ENCODE assay signal across 10 cellular contexts in genomic region chr18:76380791-76381405, GRCh38.
DNase-seq lines count a peak whose midpoint lies in the region; ATAC-seq, FAIRE-seq and TF ChIP-seq lines count a peak whose summit lies in the region.
"Had no signal": no experiment of that assay in that cellular context is flagged by ENCODE, and none has a peak within 500 bp of the region (broad histone marks: within the 10 kb centered on the region; RNA-seq: fewer than 3 reads in every experiment).

No MANE protein-coding gene starts in this region.

- no peaks in the 10 kb centered on the region for H3K9me3 Mint-ChIP-seq in stimulated activated memory B cell treated with anti-CD40 and anti-IgM and Interleukin-4, amounts not matched to agents 10 μg/mL and 1 μg/mL and 100 μg/mL, for 72 hours

- H3K36me3 ChIP-seq in GM23248 (ENCODE audit: low read depth) (no peaks in the 10 kb centered on the region; the same call in 1 of the 2 replicates), adrenal gland (replicated peaks in 1 of 2) (peaks cover 0 to 24% of the 10 kb centered on the region in 2 donors), keratinocyte (ENCODE audit: control insufficient read depth in 2 of 2, extremely low read depth in 1 of 2, insufficient read depth in 2 of 2, low read length in 2 of 2) (peaks cover 5 to 7% of the 10 kb centered on the region in 2 experiments), SK-N-SH (replicated peaks in 1 of 2; ENCODE audit: control insufficient read depth in 1 of 2, insufficient read depth in 2 of 2, low read length in 1 of 2) (peaks cover 0 to 2% of the 10 kb centered on the region in 2 experiments)

- intact Hi-C loops in adrenal gland (cut with DNase I), result no loop called here

- H3K9me2 ChIP-seq in GM23248 (ENCODE audit: insufficient read depth) (no peaks in the 10 kb centered on the region), SK-N-SH (no peaks in the 10 kb centered on the region)

- H3F3A ChIP-seq in GM23248 (ENCODE audit: insufficient read depth) (no peaks in the 10 kb centered on the region), SK-N-SH (replicated peaks; ENCODE audit: insufficient read depth) (no peaks in the 10 kb centered on the region)

- POLR2A ChIA-PET in AG04449 (lab: Yijun Ruan, JAX), result no interaction called here
- POLR2A ChIA-PET in SK-N-SH (lab: Yijun Ruan, JAX), result no interaction called here

- no peak for TF ChIP-seq RAD21 in SK-N-SH (IDR thresholded peaks at IDR 0.05; ENCODE audit: low read length)

- H3K9me3 ChIP-seq in GM23248 (ENCODE audit: low read depth) (no peaks in the 10 kb centered on the region), adrenal gland (replicated peaks in 1 of 3) (no peaks in the 10 kb centered on the region), keratinocyte (ENCODE audit: control insufficient read depth, low read depth, low read length) (no peaks in the 10 kb centered on the region), SK-N-SH (no peaks in the 10 kb centered on the region)

- no peak overlapping the region for H2AFZ ChIP-seq in GM23248
- H2AFZ ChIP-seq in keratinocyte (ENCODE audit: control insufficient read depth, low read length), result no peak overlapping the region
- no peak overlapping the region for H2AFZ ChIP-seq in SK-N-SH (ENCODE audit: low read depth)

- H3K4me2 ChIP-seq in GM23248 (ENCODE audit: unreplicated experiment) (no peak overlapping the region), keratinocyte (ENCODE audit: control insufficient read depth, extremely low read depth, insufficient read depth, low read depth, low read length) (no peak overlapping the region), SK-N-SH (no peak overlapping the region)

- H3K4me1 ChIP-seq in GM23248 (ENCODE audit: insufficient read depth) (no peaks in the 10 kb centered on the region), adrenal gland (replicated peaks in 1 of 2) (no peaks in the 10 kb centered on the region), keratinocyte (ENCODE audit: control insufficient read depth, extremely low read depth, insufficient read depth, low read length) (no peaks in the 10 kb centered on the region), SK-N-SH (ENCODE audit: control insufficient read depth in 1 of 2, insufficient read depth in 2 of 2, low read depth in 1 of 2, low read length in 1 of 2) (no peaks in the 10 kb centered on the region)

- 73 to 74% methylated on average over 26 of the region's 26 CpGs for WGBS in GM23248 (ENCODE audit: low coverage in 1 of 2, low lambda C conversion rate in 2 of 2, missing lambda C conversion rate in 2 of 2), 2 experiments
- 72 to 86% (median 80%) methylated on average over 24 to 26 of the region's 26 CpGs for WGBS in adrenal gland, 4 donors
- WGBS in SK-N-SH (ENCODE audit: low lambda C conversion rate), result 72% methylated on average over 24 of the region's 26 CpGs

- H3K79me2 ChIP-seq in GM23248 (ENCODE audit: insufficient read depth), result peaks cover 65% of the 10 kb centered on the region
- peaks cover 11% of the 10 kb centered on the region for H3K79me2 ChIP-seq in keratinocyte (ENCODE audit: control insufficient read depth, insufficient read depth, low read length)
- H3K79me2 ChIP-seq in SK-N-SH (ENCODE audit: insufficient read depth), result no peaks in the 10 kb centered on the region

- no peak for FAIRE-seq in keratinocyte (lab: Jason Lieb, UNC)
- FAIRE-seq: endometrium had no signal

- no peak for ATAC-seq in stimulated activated memory B cell treated with anti-CD40 and anti-IgM and Interleukin-4, amounts not matched to agents 10 μg/mL and 1 μg/mL and 100 μg/mL, for 72 hours
- no peak for ATAC-seq in HG02973 (IDR thresholded peaks at IDR 0.05; ENCODE audit: unreplicated experiment)

- no peak for DNase-seq in AG04449 (ENCODE audit: low read depth, low spot score)
- DNase-seq in GM23248, result peak; percentile 40
- peak in 2 of 7 donors; percentile 23 to 38 for DNase-seq in adrenal gland
- no peak for DNase-seq in keratinocyte (ENCODE audit: low read depth, low spot score)
- no peak for DNase-seq in NCI-H2107 (lab: John Stamatoyannopoulos, UW)
- DNase-seq in SK-N-SH, result no peak
- DNase-seq: NCI-H345 had no signal

- H3K27me3 ChIP-seq in GM23248 (replicated peaks; ENCODE audit: insufficient read depth), result no peaks in the 10 kb centered on the region
- H3K27me3 ChIP-seq in adrenal gland, result no peaks in the 10 kb centered on the region
- no peaks in the 10 kb centered on the region for H3K27me3 ChIP-seq in keratinocyte (ENCODE audit: control insufficient read depth, extremely low read depth, insufficient read depth, low read length)
- no peaks in the 10 kb centered on the region for H3K27me3 ChIP-seq in SK-N-SH (ENCODE audit: insufficient read depth)

- H4K20me1 ChIP-seq in GM23248 (ENCODE audit: insufficient read depth), result no peaks in the 10 kb centered on the region
- peaks cover 6% of the 10 kb centered on the region for H4K20me1 ChIP-seq in keratinocyte (ENCODE audit: control insufficient read depth, extremely low read depth, insufficient read depth, low read length)
- H4K20me1 ChIP-seq in SK-N-SH (ENCODE audit: insufficient read depth), result no peaks in the 10 kb centered on the region

- TF ChIP-seq POLR2A in adrenal gland (IDR thresholded peaks at IDR 0.05), result no peak

- H3K9me1 ChIP-seq in keratinocyte (ENCODE audit: control insufficient read depth, extremely low read depth, insufficient read depth, low read length), result no peaks in the 10 kb centered on the region

- TF ChIP-seq CTCF in AG04449 (IDR thresholded peaks at IDR 0.05; ENCODE audit: insufficient read depth, low read length, missing control alignments), result peak; percentile 74
- TF ChIP-seq CTCF in adrenal gland (IDR thresholded peaks at IDR 0.05), result peak in 4 of 6 experiments; percentile 4 to 33 (median 18)
- peak; percentile 33 to 62 (median 60) for TF ChIP-seq CTCF in keratinocyte (optimal IDR thresholded peaks at IDR 0.05 in 1 of 3, IDR thresholded peaks at IDR 0.05 in 1 of 3, conservative IDR thresholded peaks at IDR 0.05 in 1 of 3; ENCODE audit: extremely low read depth in 1 of 3, insufficient read depth in 2 of 3, low read length in 3 of 3)
- TF ChIP-seq CTCF in SK-N-SH (IDR thresholded peaks at IDR 0.05), result no peak

- no peak overlapping the region for H3K4me3 ChIP-seq in AG04449 (ENCODE audit: low read depth, low read length)
- H3K4me3 ChIP-seq in GM23248, result no peak overlapping the region
- H3K4me3 ChIP-seq in adrenal gland, result no peak overlapping the region
- H3K4me3 ChIP-seq in keratinocyte (ENCODE audit: control insufficient read depth in 2 of 3, extremely low read depth in 1 of 3, insufficient read depth in 2 of 3, low read depth in 1 of 3, low read length in 3 of 3), result no peak overlapping the region
- no peak overlapping the region; a peak in 1 of 4 replicates for H3K4me3 ChIP-seq in SK-N-SH (ENCODE audit: low read depth in 2 of 2, low read length in 1 of 2)

- no peak overlapping the region for H3K27ac Mint-ChIP-seq in stimulated activated memory B cell treated with anti-CD40 and anti-IgM and Interleukin-4, amounts not matched to agents 10 μg/mL and 1 μg/mL and 100 μg/mL, for 72 hours

- in situ Hi-C loops in GM23248 (cut with MboI), result no loop called here

- no peak for TF ChIP-seq EP300 in SK-N-SH (IDR thresholded peaks at IDR 0.05; ENCODE audit: borderline replicate concordance in 1 of 2, low read depth in 1 of 2, low read length in 1 of 2)

- peaks cover 11% of the 10 kb centered on the region for H3K36me3 Mint-ChIP-seq in stimulated activated memory B cell treated with anti-CD40 and anti-IgM and Interleukin-4, amounts not matched to agents 10 μg/mL and 1 μg/mL and 100 μg/mL, for 72 hours

- H3K4me3 Mint-ChIP-seq in stimulated activated memory B cell treated with anti-CD40 and anti-IgM and Interleukin-4, amounts not matched to agents 10 μg/mL and 1 μg/mL and 100 μg/mL, for 72 hours, result no peak overlapping the region

- peaks cover 2% of the 10 kb centered on the region for H3K4me1 Mint-ChIP-seq in stimulated activated memory B cell treated with anti-CD40 and anti-IgM and Interleukin-4, amounts not matched to agents 10 μg/mL and 1 μg/mL and 100 μg/mL, for 72 hours

- no peak overlapping the region for H3K9ac ChIP-seq in GM23248
- no peak overlapping the region for H3K9ac ChIP-seq in keratinocyte (ENCODE audit: control insufficient read depth, extremely low read depth, insufficient read depth, low read length)
- H3K9ac ChIP-seq in SK-N-SH, result no peak overlapping the region

- CTCF ChIA-PET in AG04449 (lab: Yijun Ruan, JAX) (interaction anchor here (0.7 to 2.3 kb wide), 5 partner anchors 10 to 329 kb away, joined by 3 to 10 read pairs (median 3); no protein-coding TSS in a partner anchor), SK-N-SH (lab: Yijun Ruan, JAX) (no interaction called here)

- dilution Hi-C loops in keratinocyte (cut with MboI; ENCODE audit: extremely low pct_ligation_motif_present, low sequenced_read_pairs), result no loop called here

- H3K27ac ChIP-seq in GM23248 (no peak overlapping the region), adrenal gland (no peak overlapping the region), keratinocyte (ENCODE audit: control insufficient read depth, insufficient read depth, low read length) (no peak overlapping the region), SK-N-SH (ENCODE audit: low read depth in 2 of 2, low read length in 1 of 2) (no peak overlapping the region)

- H3K27me3 Mint-ChIP-seq in stimulated activated memory B cell treated with anti-CD40 and anti-IgM and Interleukin-4, amounts not matched to agents 10 μg/mL and 1 μg/mL and 100 μg/mL, for 72 hours, result no peaks in the 10 kb centered on the region

TF ChIP-seq in SK-N-SH, 30 proteins besides CTCF, POLR2A, EP300 and RAD21:
- TF ChIP-seq SMC3 (IDR thresholded peaks at IDR 0.05; ENCODE audit: low read depth, low read length) (no peak), SIN3A (IDR thresholded peaks at IDR 0.05; ENCODE audit: borderline replicate concordance, low read depth, low read length) (no peak)
